8 cellular contexts compared by ENCODE assay signal in the genomic region with DNA sequence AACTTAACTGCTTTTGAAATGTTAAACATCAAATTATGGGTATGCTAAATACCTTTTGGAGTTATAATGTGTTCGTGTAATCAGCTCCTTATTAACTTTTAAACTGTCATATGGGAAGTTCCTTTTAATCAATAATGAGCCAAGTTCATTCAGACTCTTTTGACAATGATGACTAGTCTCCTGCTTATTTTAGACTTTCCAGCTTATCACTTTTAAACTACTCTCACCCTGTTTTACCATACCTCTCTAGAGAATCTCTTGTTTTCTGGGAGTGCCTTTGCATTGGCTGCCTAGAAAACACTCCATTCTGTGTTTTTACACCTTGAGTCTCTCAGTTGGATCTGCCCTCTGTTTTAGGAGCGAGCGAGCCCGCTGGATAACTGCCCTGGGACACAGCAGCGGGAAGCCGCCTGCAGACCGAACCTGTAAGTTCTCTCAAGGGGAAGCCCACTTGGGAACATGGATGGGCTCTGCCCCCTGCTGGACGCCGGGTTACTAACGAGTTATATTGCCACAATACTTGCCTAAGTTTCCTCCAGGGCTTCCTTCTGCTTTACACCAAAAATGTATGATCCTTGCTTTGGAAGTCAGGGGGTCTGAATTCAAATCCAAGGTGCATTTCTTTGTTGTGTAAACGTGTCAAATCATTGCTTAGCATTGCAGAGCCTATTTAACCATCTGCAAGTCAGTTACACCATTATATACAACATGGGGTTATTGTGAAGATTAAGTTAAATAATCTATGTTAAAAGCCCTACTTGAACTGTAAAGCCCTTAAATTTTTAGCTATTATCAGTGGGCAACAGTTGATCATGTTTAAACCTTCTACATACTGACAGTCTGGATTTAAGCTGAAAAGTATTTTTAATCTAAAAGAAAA.
DNase-seq lines count a peak whose midpoint lies in the region; ATAC-seq, FAIRE-seq and TF ChIP-seq lines count a peak whose summit lies in the region.

No MANE protein-coding gene starts in this region.

- H3K27me3 ChIP-seq in keratinocyte (ENCODE audit: control insufficient read depth, extremely low read depth, insufficient read depth, low read length), result no peaks in the 10 kb centered on the region

- H3K4me1 ChIP-seq in keratinocyte (ENCODE audit: control insufficient read depth, extremely low read depth, insufficient read depth, low read length), result no peaks in the 10 kb centered on the region

- no peak overlapping the region for H3K27ac ChIP-seq in keratinocyte (ENCODE audit: control insufficient read depth, insufficient read depth, low read length)

- TF ChIP-seq CTCF in WI38 (IDR thresholded peaks at IDR 0.05; ENCODE audit: low read depth, low read length), result peak; percentile 84
- TF ChIP-seq CTCF in cardiac fibroblast (IDR thresholded peaks at IDR 0.05; ENCODE audit: low read depth, low read length), result peak; percentile 95
- peak; percentile 89 to 95 (median 93) for TF ChIP-seq CTCF in keratinocyte (optimal IDR thresholded peaks at IDR 0.05 in 1 of 3, IDR thresholded peaks at IDR 0.05 in 1 of 3, conservative IDR thresholded peaks at IDR 0.05 in 1 of 3; ENCODE audit: extremely low read depth in 1 of 3, insufficient read depth in 2 of 3, low read length in 3 of 3)

- peak; percentile 93 for DNase-seq in AG20443 (ENCODE audit: low spot score)
- DNase-seq in NCI-H2196 (lab: John Stamatoyannopoulos, UW; ENCODE audit: unreplicated experiment), result peak; percentile 86
- DNase-seq in cardiac fibroblast (ENCODE audit: low read depth in 2 of 2), result peak; percentile 93 to 94
- peak; percentile 46 for DNase-seq in keratinocyte (ENCODE audit: low read depth, low spot score)
- DNase-seq in stimulated activated CD4-positive, alpha-beta T cell treated with anti-CD3 and anti-CD28 coated beads, Interleukin-1b, Interleukin-23, amount 100 ng/mL, for 24 hours (ENCODE audit: low read depth in 4 of 4, low spot score in 1 of 4), result peak; percentile 36 to 50 (median 42)

- H3K9me3 ChIP-seq in keratinocyte (ENCODE audit: control insufficient read depth, low read depth, low read length), result no peaks in the 10 kb centered on the region

- H3K9ac ChIP-seq in keratinocyte (ENCODE audit: control insufficient read depth, extremely low read depth, insufficient read depth, low read length), result no peak overlapping the region

- peak overlapping the region; percentile 43 for H3K4me2 ChIP-seq in keratinocyte (ENCODE audit: control insufficient read depth, extremely low read depth, insufficient read depth, low read depth, low read length)

- no peaks in the 10 kb centered on the region for H4K20me1 ChIP-seq in keratinocyte (ENCODE audit: control insufficient read depth, extremely low read depth, insufficient read depth, low read length)

- no peaks in the 10 kb centered on the region for H3K79me2 ChIP-seq in keratinocyte (ENCODE audit: control insufficient read depth, insufficient read depth, low read length)

- peaks cover 4 to 12% of the 10 kb centered on the region in 2 experiments for H3K36me3 ChIP-seq in keratinocyte (ENCODE audit: control insufficient read depth in 2 of 2, extremely low read depth in 1 of 2, insufficient read depth in 2 of 2, low read length in 2 of 2)

- no peak overlapping the region for H3K4me3 ChIP-seq in WI38 (ENCODE audit: low read depth, low read length)
- no peak overlapping the region for H3K4me3 ChIP-seq in cardiac fibroblast (replicated peaks in 1 of 2; ENCODE audit: low read depth in 2 of 2, low read length in 2 of 2)
- no peak overlapping the region for H3K4me3 ChIP-seq in keratinocyte (ENCODE audit: control insufficient read depth in 2 of 3, extremely low read depth in 1 of 3, insufficient read depth in 2 of 3, low read depth in 1 of 3, low read length in 3 of 3)

- peak; percentile 71 for FAIRE-seq in keratinocyte (lab: Jason Lieb, UNC)

- ATAC-seq in GM19023 (IDR thresholded peaks at IDR 0.05; ENCODE audit: unreplicated experiment) (peak; percentile 96), HG03139 (IDR thresholded peaks at IDR 0.05; ENCODE audit: unreplicated experiment) (peak; percentile 92)

- H2AFZ ChIP-seq in keratinocyte (ENCODE audit: control insufficient read depth, low read length), result no peak overlapping the region

- dilution Hi-C loops in keratinocyte (cut with MboI; ENCODE audit: extremely low pct_ligation_motif_present, low sequenced_read_pairs), result no loop called here

- no peaks in the 10 kb centered on the region for H3K9me1 ChIP-seq in keratinocyte (ENCODE audit: control insufficient read depth, extremely low read depth, insufficient read depth, low read length)

Comparison
In these comparisons a context has a peak if more than half of its experiments do, and no peak if none do; other contexts are left out.
1. DNase-seq: peak in every context shown above with its lines; median percentile 94 in cardiac fibroblast; 93 in AG20443; 86 in NCI-H2196; 46 in keratinocyte; 42 in stimulated activated CD4-positive, alpha-beta T cell treated with anti-CD3 and anti-CD28 coated beads, Interleukin-1b, Interleukin-23, amount 100 ng/mL, for 24 hours.